In the genomic region with DNA sequence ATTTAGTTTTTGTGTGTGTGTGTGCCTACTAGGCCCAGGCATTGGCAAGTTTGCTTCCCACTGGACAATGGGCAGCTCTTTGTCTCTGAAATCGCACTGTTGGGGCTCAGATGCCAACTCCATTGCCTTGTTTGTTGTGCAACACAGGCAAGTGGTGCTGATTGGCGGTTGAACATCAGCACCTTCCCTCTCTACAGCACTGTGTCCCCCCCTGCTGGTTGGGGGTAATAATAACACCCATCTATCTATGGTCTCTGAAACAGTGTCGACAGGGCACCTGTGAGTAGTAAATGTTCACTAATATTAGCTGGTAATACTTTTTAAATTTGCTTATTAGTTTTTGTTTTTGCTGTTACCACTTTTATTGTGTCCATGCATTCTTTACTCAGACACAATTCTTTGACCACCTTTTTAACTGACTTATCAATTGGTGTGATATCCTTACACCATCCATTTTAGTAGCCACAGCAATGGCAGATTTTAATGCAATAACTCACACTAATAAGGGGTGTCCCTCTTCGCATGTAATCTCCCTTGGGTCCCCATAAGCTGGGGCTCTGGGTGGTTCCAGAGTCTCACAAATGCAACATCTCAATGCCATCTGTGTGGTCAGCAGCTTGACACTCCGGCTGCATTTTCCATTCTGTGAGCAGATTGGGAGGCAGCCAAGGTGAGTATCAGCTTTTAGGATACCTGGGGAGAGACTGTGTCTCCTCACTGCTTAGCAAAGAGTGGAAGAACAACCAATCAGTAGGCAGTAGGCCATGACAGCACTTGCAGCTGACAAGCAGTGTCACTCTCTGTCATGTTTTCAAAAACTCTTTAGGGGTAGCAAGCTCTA, we compare ENCODE assay signal across 9 cellular contexts. TPM values are rescaled to one million over a fixed set of nuclear protein-coding genes. Genes with fewer than 3 reads are reported as not detected.
DNase-seq lines count a peak whose midpoint lies in the region; ATAC-seq, FAIRE-seq and TF ChIP-seq lines count a peak whose summit lies in the region.
"Had no signal": no experiment of that assay in that cellular context is flagged by ENCODE, and none has a peak within 500 bp of the region (broad histone marks: within the 10 kb centered on the region; RNA-seq: fewer than 3 reads in every experiment).

No MANE protein-coding gene starts in this region.

- H3K36me3 ChIP-seq in HEK293 (ENCODE audit: control insufficient read depth in 2 of 2, insufficient read depth in 1 of 2, low read length in 2 of 2) (no peaks in the 10 kb centered on the region), small intestine (ENCODE audit: control insufficient read depth in 2 of 2, insufficient read depth in 2 of 2, low read length in 2 of 2) (no peaks in the 10 kb centered on the region)
- H3K36me3 ChIP-seq: thoracic aorta had no signal

- WGBS in small intestine, 3 donors: 76 to 81% (median 77%) methylated on average over 5 of the region's 5 CpGs

- H3K4me3 ChIP-seq in HEK293 (ENCODE audit: low read depth, low read length) (no peak overlapping the region), small intestine (ENCODE audit: low read depth in 1 of 2, low read length in 2 of 2) (no peak overlapping the region)
- H3K4me3 ChIP-seq: thoracic aorta had no signal

- no peaks in the 10 kb centered on the region for H3K27me3 ChIP-seq in small intestine (ENCODE audit: control insufficient read depth in 2 of 2, insufficient read depth in 2 of 2, low read length in 2 of 2)

- CTCF ChIA-PET in HEK293 (lab: Yijun Ruan, JAX): interaction anchor here (0.5 to 6.6 kb wide), 41 partner anchors 8 to 836 kb away, joined by 3 to 60 read pairs (median 4); no protein-coding TSS in a partner anchor

- H3K9me3 Mint-ChIP-seq in endothelial cell (ENCODE audit: unreplicated experiment): peaks cover 3% of the 10 kb centered on the region

- DNase-seq in D341Med (ENCODE audit: low spot score): peak; percentile 45
- DNase-seq in RCC 7860 (ENCODE audit: low spot score): peak; percentile 7
- peak; percentile 57 for DNase-seq in endothelial cell (ENCODE audit: low spot score)
- DNase-seq in small intestine: peak; percentile 5
- DNase-seq in hepatic stellate cell (ENCODE audit: low spot score): no peak

- no peak overlapping the region for H3K4me3 Mint-ChIP-seq in endothelial cell (ENCODE audit: unreplicated experiment)

- FAIRE-seq in RCC 7860 (lab: Jason Lieb, UNC) (no peak), small intestine (lab: Jason Lieb, UNC) (no peak)

- peaks cover 2% of the 10 kb centered on the region; the same call in 1 of the 2 replicates for H3K9me3 ChIP-seq in HEK293 (ENCODE audit: control insufficient read depth, insufficient read depth, low read depth, low read length)
- no peaks in the 10 kb centered on the region for H3K9me3 ChIP-seq in small intestine (ENCODE audit: control insufficient read depth, low read depth)
- H3K9me3 ChIP-seq: thoracic aorta had no signal

- H3K4me1 ChIP-seq in HEK293 (ENCODE audit: control insufficient read depth, insufficient read depth, low read length): no peaks in the 10 kb centered on the region
- no peaks in the 10 kb centered on the region for H3K4me1 ChIP-seq in small intestine (ENCODE audit: control insufficient read depth in 2 of 2, insufficient read depth in 1 of 2, low read depth in 1 of 2, low read length in 1 of 2)

- H3K27me3 Mint-ChIP-seq in endothelial cell (ENCODE audit: unreplicated experiment): peaks cover 8% of the 10 kb centered on the region

- ATAC-seq in GM18519 (IDR thresholded peaks at IDR 0.05; ENCODE audit: low FRiP score, unreplicated experiment): no peak
- no peak for ATAC-seq in HG03097 (IDR thresholded peaks at IDR 0.05; ENCODE audit: low FRiP score, unreplicated experiment)

- no peak overlapping the region for H3K27ac Mint-ChIP-seq in endothelial cell (ENCODE audit: unreplicated experiment)

- H3K27ac ChIP-seq in HEK293 (ENCODE audit: extremely low read depth, low read depth, low read length) (no peak overlapping the region), small intestine (ENCODE audit: low read depth in 1 of 2, low read length in 1 of 2) (no peak overlapping the region)
- H3K27ac ChIP-seq: thoracic aorta had no signal

- TF ChIP-seq CTCF in HEK293 (tag by site-specific recombination; IDR thresholded peaks at IDR 0.05) (peak; percentile 45; the same call in 1 of the 2 replicates), endothelial cell (IDR thresholded peaks at IDR 0.05; ENCODE audit: unreplicated experiment) (peak; percentile 70)

- POLR2A ChIA-PET in HEK293 (lab: Yijun Ruan, JAX): no interaction called here

- no peaks in the 10 kb centered on the region for H3K36me3 Mint-ChIP-seq in endothelial cell (ENCODE audit: low read depth, unreplicated experiment)

- H3K4me1 Mint-ChIP-seq in endothelial cell (ENCODE audit: unreplicated experiment): no peaks in the 10 kb centered on the region

TF ChIP-seq in HEK293, 187 proteins besides CTCF, POLR2A, EP300 and RAD21:
- TF ChIP-seq, protein P1, sequence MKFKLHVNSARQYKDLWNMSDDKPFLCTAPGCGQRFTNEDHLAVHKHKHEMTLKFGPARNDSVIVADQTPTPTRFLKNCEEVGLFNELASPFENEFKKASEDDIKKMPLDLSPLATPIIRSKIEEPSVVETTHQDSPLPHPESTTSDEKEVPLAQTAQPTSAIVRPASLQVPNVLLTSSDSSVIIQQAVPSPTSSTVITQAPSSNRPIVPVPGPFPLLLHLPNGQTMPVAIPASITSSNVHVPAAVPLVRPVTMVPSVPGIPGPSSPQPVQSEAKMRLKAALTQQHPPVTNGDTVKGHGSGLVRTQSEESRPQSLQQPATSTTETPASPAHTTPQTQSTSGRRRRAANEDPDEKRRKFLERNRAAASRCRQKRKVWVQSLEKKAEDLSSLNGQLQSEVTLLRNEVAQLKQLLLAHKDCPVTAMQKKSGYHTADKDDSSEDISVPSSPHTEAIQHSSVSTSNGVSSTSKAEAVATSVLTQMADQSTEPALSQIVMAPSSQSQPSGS (tag by site-specific recombination; IDR thresholded peaks at IDR 0.05; ENCODE audit: low read depth): no peak
- TF ChIP-seq ZNF521 (tag by site-specific recombination; IDR thresholded peaks at IDR 0.05) (no peak), ZBTB20 (tag by site-specific recombination; IDR thresholded peaks at IDR 0.05) (no peak), ZSCAN23 (tag by site-specific recombination; IDR thresholded peaks at IDR 0.05) (no peak), ZNF274 (IDR thresholded peaks at IDR 0.05; ENCODE audit: low read length) (no peak), ZNF274 (tag by site-specific recombination; IDR thresholded peaks at IDR 0.05; ENCODE audit: borderline replicate concordance) (peak; percentile 20; the same call in 1 of the 2 replicates), ZNF24 (tag by site-specific recombination; IDR thresholded peaks at IDR 0.05) (peak; percentile 23; the same call in 1 of the 2 replicates), ZNF664 (tag by site-specific recombination; IDR thresholded peaks at IDR 0.05) (no peak), ZNF266 (tag by site-specific recombination; IDR thresholded peaks at IDR 0.05; ENCODE audit: low read depth) (peak; percentile 90), ZNF596 (tag by site-specific recombination; IDR thresholded peaks at IDR 0.05) (no peak), ZNF324 (tag by site-specific recombination; IDR thresholded peaks at IDR 0.05) (no peak), ZNF600 (tag by site-specific recombination; IDR thresholded peaks at IDR 0.05) (no peak), ZNF426 (tag by site-specific recombination; IDR thresholded peaks at IDR 0.05) (no peak), ZNF560 (tag by site-specific recombination; IDR thresholded peaks at IDR 0.05; ENCODE audit: borderline replicate concordance) (no peak), SCRT2 (tag by site-specific recombination; IDR thresholded peaks at IDR 0.05) (0 out of 2 replicates have a peak, but pooled peaks have one; percentile 14), ZNF654 (tag by site-specific recombination; IDR thresholded peaks at IDR 0.05; ENCODE audit: low read depth) (peak; percentile 70)
- TF ChIP-seq, protein P2, sequence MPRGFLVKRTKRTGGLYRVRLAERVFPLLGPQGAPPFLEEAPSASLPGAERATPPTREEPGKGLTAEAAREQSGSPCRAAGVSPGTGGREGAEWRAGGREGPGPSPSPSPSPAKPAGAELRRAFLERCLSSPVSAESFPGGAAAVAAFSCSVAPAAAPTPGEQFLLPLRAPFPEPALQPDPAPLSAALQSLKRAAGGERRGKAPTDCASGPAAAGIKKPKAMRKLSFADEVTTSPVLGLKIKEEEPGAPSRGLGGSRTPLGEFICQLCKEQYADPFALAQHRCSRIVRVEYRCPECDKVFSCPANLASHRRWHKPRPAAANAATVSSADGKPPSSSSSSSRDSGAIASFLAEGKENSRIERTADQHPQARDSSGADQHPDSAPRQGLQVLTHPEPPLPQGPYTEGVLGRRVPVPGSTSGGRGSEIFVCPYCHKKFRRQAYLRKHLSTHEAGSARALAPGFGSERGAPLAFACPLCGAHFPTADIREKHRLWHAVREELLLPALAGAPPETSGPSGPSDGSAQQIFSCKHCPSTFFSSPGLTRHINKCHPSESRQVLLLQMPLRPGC (tag by site-specific recombination; IDR thresholded peaks at IDR 0.05): no peak
- TF ChIP-seq, protein P3, sequence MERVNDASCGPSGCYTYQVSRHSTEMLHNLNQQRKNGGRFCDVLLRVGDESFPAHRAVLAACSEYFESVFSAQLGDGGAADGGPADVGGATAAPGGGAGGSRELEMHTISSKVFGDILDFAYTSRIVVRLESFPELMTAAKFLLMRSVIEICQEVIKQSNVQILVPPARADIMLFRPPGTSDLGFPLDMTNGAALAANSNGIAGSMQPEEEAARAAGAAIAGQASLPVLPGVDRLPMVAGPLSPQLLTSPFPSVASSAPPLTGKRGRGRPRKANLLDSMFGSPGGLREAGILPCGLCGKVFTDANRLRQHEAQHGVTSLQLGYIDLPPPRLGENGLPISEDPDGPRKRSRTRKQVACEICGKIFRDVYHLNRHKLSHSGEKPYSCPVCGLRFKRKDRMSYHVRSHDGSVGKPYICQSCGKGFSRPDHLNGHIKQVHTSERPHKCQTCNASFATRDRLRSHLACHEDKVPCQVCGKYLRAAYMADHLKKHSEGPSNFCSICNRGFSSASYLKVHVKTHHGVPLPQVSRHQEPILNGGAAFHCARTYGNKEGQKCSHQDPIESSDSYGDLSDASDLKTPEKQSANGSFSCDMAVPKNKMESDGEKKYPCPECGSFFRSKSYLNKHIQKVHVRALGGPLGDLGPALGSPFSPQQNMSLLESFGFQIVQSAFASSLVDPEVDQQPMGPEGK (tag by site-specific recombination; IDR thresholded peaks at IDR 0.05): no peak
TF ChIP-seq in HEK293: peak in this region for 5.

RNA-seq across cellular contexts. Expression of a gene that starts 47.7 kb away (rescaled TPM):
- 32.6 TPM for total RNA-seq in endothelial cell (ENCODE audit: unreplicated experiment)
- 10 to 100 TPM; 75.7 to 89.2 (median 85.0) TPM for polyA plus RNA-seq in small intestine
